ENCODE assay signal across 12 cellular contexts in the genomic region with DNA sequence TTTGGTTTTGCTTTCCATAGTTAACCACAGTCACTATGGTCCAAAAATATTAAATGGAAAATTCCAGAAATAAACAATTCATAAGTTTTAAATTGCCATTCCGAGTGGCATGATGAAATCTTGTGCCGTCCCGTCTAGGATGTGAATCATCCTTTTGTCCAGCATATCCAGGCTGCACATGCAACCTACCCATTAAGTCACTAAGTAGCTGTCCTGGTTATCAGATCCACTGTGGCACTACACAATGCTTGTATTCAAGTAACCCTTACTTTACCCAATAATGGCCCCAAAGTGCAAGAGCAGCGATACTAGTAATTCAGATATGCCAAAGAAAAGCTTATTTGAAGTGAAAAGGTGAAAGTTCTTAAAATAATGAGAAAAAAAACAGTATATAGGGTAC. TPM values are rescaled to one million over a fixed set of nuclear protein-coding genes. Genes with fewer than 3 reads are reported as not detected.
A peak's percentile ranks its signal among the peaks of the same experiment; 100 is the strongest.
DNase-seq lines count a peak whose midpoint lies in the region; ATAC-seq lines count a peak whose summit lies in the region.
"Had no signal": no experiment of that assay in that cellular context is flagged by ENCODE, and none has a peak within 500 bp of the region (broad histone marks: within the 10 kb centered on the region; RNA-seq: fewer than 3 reads in every experiment).

No MANE protein-coding gene starts in this region.

- peaks cover 2% of the 10 kb centered on the region; the same call in 1 of the 2 replicates for H3K36me3 ChIP-seq in SJSA1

- H3K4me3 ChIP-seq in SJSA1, result no peak overlapping the region

- H3K4me3 Mint-ChIP-seq in stimulated activated naive B cell treated with anti-CD40 and anti-IgM and Interleukin-4, amounts not matched to agents 10 μg/mL and 1 μg/mL and 100 μg/mL, for 72 hours, result no peak overlapping the region
- H3K4me3 Mint-ChIP-seq: memory B cell; T-helper 2 cell treated with Interferon-gamma antibody and Interleukin-4, amounts not matched to agents 5 μg/mL and 100 μg/mL, for 36 hours had no signal

- H3K27ac ChIP-seq in SJSA1, result peak overlapping the region; percentile 43; the same call in 1 of the 2 replicates
- H3K27ac ChIP-seq: KMS-11 had no signal

- H3K4me1 ChIP-seq in SJSA1 (replicated peaks), result peaks cover 10% of the 10 kb centered on the region

- peak; percentile 48 for DNase-seq in GM04503 (ENCODE audit: low read depth)
- DNase-seq in SJSA1 (ENCODE audit: low read depth in 1 of 2, low spot score in 2 of 2), result peak in 1 of 2 experiments; percentile 21
- peak; percentile 74 for DNase-seq in pulmonary artery endothelial cell (ENCODE audit: low read depth, low spot score)
- no peak for DNase-seq in Ammon's horn (ENCODE audit: low spot score)
- DNase-seq in cardiac septum (ENCODE audit: low spot score), result no peak
- no peak for DNase-seq in NCI-H1417 treated with DMSO at 0.1 percent for 48 hours (lab: John Stamatoyannopoulos, UW)
- no peak for DNase-seq in stimulated activated naive B cell treated with anti-CD40 and anti-IgM and Interleukin-4, amounts not matched to agents 10 μg/mL and 1 μg/mL and 100 μg/mL, for 72 hours
- DNase-seq: NCI-H524 treated with DMSO at 0.1 percent for 48 hours had no signal

- peaks cover 23 to 72% of the 10 kb centered on the region in 2 donors for H3K4me1 Mint-ChIP-seq in stimulated activated naive B cell treated with anti-CD40 and anti-IgM and Interleukin-4, amounts not matched to agents 10 μg/mL and 1 μg/mL and 100 μg/mL, for 72 hours

- H3K27me3 Mint-ChIP-seq in stimulated activated naive B cell treated with anti-CD40 and anti-IgM and Interleukin-4, amounts not matched to agents 10 μg/mL and 1 μg/mL and 100 μg/mL, for 72 hours, result no peaks in the 10 kb centered on the region
- H3K27me3 Mint-ChIP-seq: memory B cell had no signal

- intact Hi-C loops in cardiac septum (cut with DNase I), result no loop called here

- H3K9me3 Mint-ChIP-seq in stimulated activated naive B cell treated with anti-CD40 and anti-IgM and Interleukin-4, amounts not matched to agents 10 μg/mL and 1 μg/mL and 100 μg/mL, for 72 hours, result no peaks in the 10 kb centered on the region
- H3K9me3 Mint-ChIP-seq: memory B cell; T-helper 2 cell treated with Interferon-gamma antibody and Interleukin-4, amounts not matched to agents 5 μg/mL and 100 μg/mL, for 36 hours had no signal

- no peaks in the 10 kb centered on the region for H3K27me3 ChIP-seq in SJSA1 (replicated peaks)

- peaks cover 6 to 17% of the 10 kb centered on the region in 2 donors for H3K36me3 Mint-ChIP-seq in stimulated activated naive B cell treated with anti-CD40 and anti-IgM and Interleukin-4, amounts not matched to agents 10 μg/mL and 1 μg/mL and 100 μg/mL, for 72 hours

- H3K27ac Mint-ChIP-seq in stimulated activated naive B cell treated with anti-CD40 and anti-IgM and Interleukin-4, amounts not matched to agents 10 μg/mL and 1 μg/mL and 100 μg/mL, for 72 hours, result no peak overlapping the region
- H3K27ac Mint-ChIP-seq: memory B cell; T-helper 2 cell treated with Interferon-gamma antibody and Interleukin-4, amounts not matched to agents 5 μg/mL and 100 μg/mL, for 36 hours had no signal

- ATAC-seq in esophagus mucosa, result peak; percentile 71
- no peak for ATAC-seq in stimulated activated naive B cell treated with anti-CD40 and anti-IgM and Interleukin-4, amounts not matched to agents 10 μg/mL and 1 μg/mL and 100 μg/mL, for 72 hours (replicated peaks)

- no peaks in the 10 kb centered on the region for H3K9me3 ChIP-seq in SJSA1 (replicated peaks)

RNA-seq across cellular contexts. Expression of gene USP34, which starts 10.7 kb away (rescaled TPM):
- 59.1 and 63.3 TPM in 2 replicates for total RNA-seq in SJSA1 (2014; rRNA removed; shearing (Covaris generic))
- total RNA-seq in esophagus mucosa (58.5 TPM), pulmonary artery endothelial cell (83.8 and 96.7 TPM in 2 replicates), cardiac septum (73.2 TPM)

Comparison
In these comparisons a context has a peak if more than half of its experiments do, and no peak if none do; other contexts are left out.
1. DNase-seq: peak in GM04503 (single experiment) and pulmonary artery endothelial cell (single experiment); none in Ammon's horn (single experiment), cardiac septum (single experiment), NCI-H1417 treated with DMSO at 0.1 percent for 48 hours (single experiment) and stimulated activated naive B cell treated with anti-CD40 and anti-IgM and Interleukin-4, amounts not matched to agents 10 μg/mL and 1 μg/mL and 100 μg/mL, for 72 hours (single experiment).